8 cellular contexts compared by ENCODE assay signal in genomic region chr9:112331676-112331955, GRCh38. TPM values are rescaled to one million over a fixed set of nuclear protein-coding genes. Genes with fewer than 3 reads are reported as not detected.
DNase-seq lines count a peak whose midpoint lies in the region; ATAC-seq, FAIRE-seq and TF ChIP-seq lines count a peak whose summit lies in the region.

No MANE protein-coding gene starts in this region.

- no peak for TF ChIP-seq CTCF in gastroesophageal sphincter (IDR thresholded peaks at IDR 0.05)

- TF ChIP-seq POLR2A in gastroesophageal sphincter (IDR thresholded peaks at IDR 0.05): no peak

- no peaks in the 10 kb centered on the region for H3K27me3 Mint-ChIP-seq in activated T-cell treated with anti-CD3 and anti-CD28 coated beads, Interleukin-2, amount 50 U/mL, for 72 hours (ENCODE audit: low read depth)
- H3K27me3 Mint-ChIP-seq in T-helper 2 cell treated with Interferon-gamma antibody and Interleukin-4, amounts not matched to agents 5 μg/mL and 100 μg/mL, for 36 hours (ENCODE audit: low read depth): no peaks in the 10 kb centered on the region

- H3K9me3 ChIP-seq in thymus (ENCODE audit: control insufficient read depth) (no peaks in the 10 kb centered on the region), gastroesophageal sphincter (no peaks in the 10 kb centered on the region)

- H3K36me3 ChIP-seq in thymus (ENCODE audit: control insufficient read depth, insufficient read depth) (no peaks in the 10 kb centered on the region), gastroesophageal sphincter (no peaks in the 10 kb centered on the region)

- TF ChIP-seq EP300 in gastroesophageal sphincter (IDR thresholded peaks at IDR 0.05): no peak

- no peaks in the 10 kb centered on the region for H3K9me3 Mint-ChIP-seq in activated T-cell treated with anti-CD3 and anti-CD28 coated beads, Interleukin-2, amount 50 U/mL, for 72 hours
- no peaks in the 10 kb centered on the region for H3K9me3 Mint-ChIP-seq in T-helper 2 cell treated with Interferon-gamma antibody and Interleukin-4, amounts not matched to agents 5 μg/mL and 100 μg/mL, for 36 hours

- H3K27me3 ChIP-seq in thymus (ENCODE audit: control insufficient read depth, insufficient read depth): no peaks in the 10 kb centered on the region
- no peaks in the 10 kb centered on the region for H3K27me3 ChIP-seq in gastroesophageal sphincter

- no peaks in the 10 kb centered on the region for H3K4me1 ChIP-seq in thymus (ENCODE audit: control insufficient read depth, insufficient read depth, low read length)
- H3K4me1 ChIP-seq in gastroesophageal sphincter: peaks cover 0 to 52% (median 0%) of the 10 kb centered on the region in 3 donors

- H3K4me3 ChIP-seq in thymus (ENCODE audit: low read length): peak overlapping the region; percentile 94
- no peak overlapping the region for H3K4me3 ChIP-seq in gastroesophageal sphincter

- DNase-seq in activated T-cell treated with anti-CD3 and anti-CD28 coated beads, Interleukin-2, amount 50 U/mL, for 72 hours: no peak
- no peak for DNase-seq in activated T-cell treated with anti-CD3 and anti-CD28 coated beads, Interleukin-2, amount 50 U/mL, for 48 hours
- DNase-seq in T-helper 2 cell treated with Interferon-gamma antibody and Interleukin-4, amounts not matched to agents 5 μg/mL and 100 μg/mL, for 36 hours (ENCODE audit: low spot score): no peak
- peak; percentile 25 for DNase-seq in foreskin melanocyte
- DNase-seq in GM19239 (ENCODE audit: insufficient read length, low spot score): no peak

- H3K4me3 Mint-ChIP-seq in activated T-cell treated with anti-CD3 and anti-CD28 coated beads, Interleukin-2, amount 50 U/mL, for 72 hours: peak overlapping the region; percentile 90 to 97
- H3K4me3 Mint-ChIP-seq in T-helper 2 cell treated with Interferon-gamma antibody and Interleukin-4, amounts not matched to agents 5 μg/mL and 100 μg/mL, for 36 hours: peak overlapping the region; percentile 98

- WGBS in thymus: 46% methylated on average over 3 of the region's 3 CpGs
- 72 to 86% methylated on average over 2 to 3 of the region's 3 CpGs for WGBS in gastroesophageal sphincter (ENCODE audit: low coverage in 1 of 2), 2 donors

- H3K27ac ChIP-seq in thymus (ENCODE audit: low read depth): no peak overlapping the region
- H3K27ac ChIP-seq in gastroesophageal sphincter: no peak overlapping the region

- peaks cover 3 to 8% of the 10 kb centered on the region in 2 donors for H3K36me3 Mint-ChIP-seq in activated T-cell treated with anti-CD3 and anti-CD28 coated beads, Interleukin-2, amount 50 U/mL, for 72 hours (ENCODE audit: insufficient read depth in 2 of 2)
- peaks cover 17% of the 10 kb centered on the region for H3K36me3 Mint-ChIP-seq in T-helper 2 cell treated with Interferon-gamma antibody and Interleukin-4, amounts not matched to agents 5 μg/mL and 100 μg/mL, for 36 hours (ENCODE audit: low read depth)

- ATAC-seq in activated T-cell treated with anti-CD3 and anti-CD28 coated beads, Interleukin-2, amount 50 U/mL, for 72 hours (replicated peaks in 1 of 2): no peak
- ATAC-seq in gastroesophageal sphincter (no peak), HG02678 (IDR thresholded peaks at IDR 0.05; ENCODE audit: unreplicated experiment) (no peak)

- peak overlapping the region; percentile 93 for H3K27ac Mint-ChIP-seq in activated T-cell treated with anti-CD3 and anti-CD28 coated beads, Interleukin-2, amount 50 U/mL, for 72 hours
- H3K27ac Mint-ChIP-seq in T-helper 2 cell treated with Interferon-gamma antibody and Interleukin-4, amounts not matched to agents 5 μg/mL and 100 μg/mL, for 36 hours: peak overlapping the region; percentile 96

- H3K4me1 Mint-ChIP-seq in activated T-cell treated with anti-CD3 and anti-CD28 coated beads, Interleukin-2, amount 50 U/mL, for 72 hours (ENCODE audit: low read depth): peaks cover 66% of the 10 kb centered on the region
- H3K4me1 Mint-ChIP-seq in T-helper 2 cell treated with Interferon-gamma antibody and Interleukin-4, amounts not matched to agents 5 μg/mL and 100 μg/mL, for 36 hours (ENCODE audit: low read depth): peaks cover 32% of the 10 kb centered on the region

- FAIRE-seq in GM19239 (lab: Jason Lieb, UNC): no peak

RNA-seq across cellular contexts. Expression of gene PTBP3, which starts 1.8 kb away (rescaled TPM):
- total RNA-seq in activated T-cell treated with anti-CD3 and anti-CD28 coated beads, Interleukin-2, amount 50 U/mL, for 72 hours: 100 to 1,000 TPM; 125 to 138 TPM
- 32.8 TPM for polyA plus RNA-seq in thymus
- 10 to 100 TPM; 13.7 to 28.2 (median 24.6) TPM for total RNA-seq in gastroesophageal sphincter

RNA-seq across cellular contexts. Expression of gene HSDL2, which starts 48.3 kb away (rescaled TPM):
- 10 to 100 TPM; 27.3 to 33.1 TPM for total RNA-seq in activated T-cell treated with anti-CD3 and anti-CD28 coated beads, Interleukin-2, amount 50 U/mL, for 72 hours
- polyA plus RNA-seq in thymus: 28.6 TPM
- 10 to 100 TPM; 43.0 to 66.5 (median 60.9) TPM for total RNA-seq in gastroesophageal sphincter

Comparison
In these comparisons a context has a peak if more than half of its experiments do, and no peak if none do; other contexts are left out.
1. RNA of gene PTBP3, which starts 1.8 kb away (total RNA-seq): 125 to 138 TPM in activated T-cell treated with anti-CD3 and anti-CD28 coated beads, Interleukin-2, amount 50 U/mL, for 72 hours; 13.7 to 28.2 TPM in gastroesophageal sphincter; every median in the first group is over 4 times any median in the second.